ENCODE assay signal across 2 cellular contexts in genomic region chr13:50340566-50341287, GRCh38.
TF ChIP-seq lines count a peak whose summit lies in the region.

No MANE protein-coding gene starts in this region.

TF ChIP-seq in H1, 55 proteins besides CTCF, POLR2A, EP300 and RAD21:
- no peak for TF ChIP-seq RNF2 (IDR thresholded peaks at IDR 0.05; ENCODE audit: borderline replicate concordance, low read depth, low read length, missing control alignments, poor library complexity, severe bottlenecking)
- no peak for TF ChIP-seq CTBP2 (IDR thresholded peaks at IDR 0.05; ENCODE audit: borderline replicate concordance, insufficient read depth, insufficient read length, low read length)
- TF ChIP-seq ATF2 (IDR thresholded peaks at IDR 0.05; ENCODE audit: low read length): no peak
- no peak for TF ChIP-seq NANOG (IDR thresholded peaks at IDR 0.05; ENCODE audit: insufficient read depth, low read depth, low read length, poor library complexity, severe bottlenecking)
- TF ChIP-seq SP4 (IDR thresholded peaks at IDR 0.05; ENCODE audit: low read length): no peak
- TF ChIP-seq TBP (IDR thresholded peaks at IDR 0.05; ENCODE audit: low read depth, low read length): no peak
- no peak for TF ChIP-seq EZH2 (IDR thresholded peaks at IDR 0.05; ENCODE audit: low read depth, low read length, severe bottlenecking)
- TF ChIP-seq BACH1 (IDR thresholded peaks at IDR 0.05; ENCODE audit: low read length): no peak
- TF ChIP-seq CHD2 (IDR thresholded peaks at IDR 0.05; ENCODE audit: low read length): no peak
- no peak for TF ChIP-seq SIN3A (conservative IDR thresholded peaks at IDR 0.05 in 1 of 2, IDR thresholded peaks at IDR 0.05 in 1 of 2; ENCODE audit: low read depth in 1 of 2, low read length in 2 of 2)
- TF ChIP-seq SAP30 (IDR thresholded peaks at IDR 0.05; ENCODE audit: insufficient read depth, insufficient replicate concordance, low read length): no peak
- no peak for TF ChIP-seq ZNF274 (IDR thresholded peaks at IDR 0.05; ENCODE audit: borderline replicate concordance, extremely low read depth, low read length)
- no peak for TF ChIP-seq SP1 (IDR thresholded peaks at IDR 0.05; ENCODE audit: low read depth, low read length)

TF ChIP-seq in GM12891, 5 proteins besides CTCF, POLR2A, EP300 and RAD21:
- TF ChIP-seq PAX5 (IDR thresholded peaks at IDR 0.05; ENCODE audit: insufficient read depth, low read length, severe bottlenecking) (no peak), SPI1 (IDR thresholded peaks at IDR 0.05; ENCODE audit: low read depth, low read length) (no peak), POU2F2 (IDR thresholded peaks at IDR 0.05; ENCODE audit: low read depth, low read length) (no peak), POLR2AphosphoS5 (IDR thresholded peaks at IDR 0.05; ENCODE audit: low read depth, low read length) (no peak), TAF1 (IDR thresholded peaks at IDR 0.05; ENCODE audit: low read depth, low read length) (no peak)
